In genomic region chr20:13683833-13684232, GRCh38 we compare ENCODE assay signal across 20 cellular contexts. TPM values are rescaled to one million over a fixed set of nuclear protein-coding genes. Genes with fewer than 3 reads are reported as not detected.
DNase-seq lines count a peak whose midpoint lies in the region; ATAC-seq, FAIRE-seq and TF ChIP-seq lines count a peak whose summit lies in the region.
"Had no signal": no experiment of that assay in that cellular context is flagged by ENCODE, and none has a peak within 500 bp of the region (broad histone marks: within the 10 kb centered on the region; RNA-seq: fewer than 3 reads in every experiment).

No MANE protein-coding gene starts in this region.

- 33% methylated on average over 1 of the region's 1 CpG for WGBS in GM12878 (ENCODE audit: insufficient coverage, insufficient replicate concordance, low lambda C conversion rate, missing lambda C conversion rate)

- TF ChIP-seq CTCF in GM12878 (IDR thresholded peaks at IDR 0.05 in 2 of 3, conservative IDR thresholded peaks at IDR 0.05 in 1 of 3; ENCODE audit: control insufficient read depth in 2 of 3, extremely low read depth in 1 of 3, insufficient read depth in 1 of 3, low read depth in 3 of 3, low read length in 3 of 3): no peak
- TF ChIP-seq CTCF in GM20000 (IDR thresholded peaks at IDR 0.05; ENCODE audit: extremely low read depth, missing control alignments): no peak
- no peak for TF ChIP-seq CTCF in PC-3 (conservative IDR thresholded peaks at IDR 0.05; ENCODE audit: low read depth, low read length)

- TF ChIP-seq POLR2A in GM12878 (IDR thresholded peaks at IDR 0.05; ENCODE audit: low read depth, low read length): no peak

- H3K36me3 ChIP-seq in GM12878 (ENCODE audit: control insufficient read depth in 2 of 2, insufficient read depth in 2 of 2, low read length in 1 of 2): no peaks in the 10 kb centered on the region
- no peaks in the 10 kb centered on the region for H3K36me3 ChIP-seq in PC-3 (ENCODE audit: low read depth, low read length)
- H3K36me3 ChIP-seq: BE2C had no signal

- H3K9me3 ChIP-seq in GM12878 (replicated peaks; ENCODE audit: control insufficient read depth, insufficient read depth, low read length) (no peaks in the 10 kb centered on the region; the same call in 2 of the 3 replicates), PC-3 (ENCODE audit: low read length) (no peaks in the 10 kb centered on the region)
- H3K9me3 ChIP-seq: BE2C had no signal

- SMC1A ChIA-PET in GM12878 (lab: Charles Lee; ENCODE audit: uncharacterized antibody, unreplicated experiment): interaction anchor here (1.3 to 1.9 kb wide), 2 partner anchors 8 to 59 kb away, joined by 3 to 6 read pairs; no protein-coding TSS in a partner anchor

- H3K27me3 ChIP-seq in GM12878 (replicated peaks in 1 of 2; ENCODE audit: control insufficient read depth in 2 of 2, insufficient read depth in 2 of 2, low read length in 1 of 2) (no peaks in the 10 kb centered on the region), PC-3 (ENCODE audit: low read length) (peaks cover 18% of the 10 kb centered on the region)
- H3K27me3 ChIP-seq: BE2C had no signal

- H3K9ac ChIP-seq in GM12878 (ENCODE audit: control insufficient read depth, insufficient read depth, low read length): no peak overlapping the region
- H3K9ac ChIP-seq in PC-3 (ENCODE audit: low read length): no peak overlapping the region

- intact Hi-C loops in GM12878 (cut with micrococcal nuclease; ENCODE audit: unreplicated experiment) (no loop called here), PC-3 (cut with micrococcal nuclease) (no loop called here)

- RAD21 ChIA-PET in GM12878 (lab: Charles Lee; ENCODE audit: unreplicated experiment): no interaction called here

- in situ Hi-C loops in GM12878 (cut with MboI): no loop called here

- no TSS peak for BruUV-seq in GM12878 (replicated peaks; lab: Mats Ljungman, UMichigan)
- no TSS peak for BruUV-seq in PC-3 (replicated peaks; lab: Mats Ljungman, UMichigan)

- no peak overlapping the region for H3K27ac ChIP-seq in GM12878 (ENCODE audit: control insufficient read depth, insufficient read depth)
- H3K27ac ChIP-seq in PC-3 (ENCODE audit: low read length): no peak overlapping the region

- POLR2A ChIA-PET in GM12878 (lab: Charles Lee) (no interaction called here), PC-3 (lab: Charles Lee; ENCODE audit: unreplicated experiment) (no interaction called here)

- no peak for TF ChIP-seq RAD21 in GM12878 (IDR thresholded peaks at IDR 0.05; ENCODE audit: insufficient read depth, low read depth, low read length)

- H3K79me2 ChIP-seq in GM12878 (ENCODE audit: control insufficient read depth, insufficient read depth, low read length) (no peaks in the 10 kb centered on the region), PC-3 (ENCODE audit: low read length) (no peaks in the 10 kb centered on the region)

- TF ChIP-seq EP300 in GM12878 (IDR thresholded peaks at IDR 0.05; ENCODE audit: borderline replicate concordance in 1 of 2, control insufficient read depth in 1 of 2, low read depth in 2 of 2, low read length in 2 of 2): no peak

- H3K9me2 ChIP-seq in PC-3 (replicated peaks; ENCODE audit: low read length): no peaks in the 10 kb centered on the region

- H3F3A ChIP-seq in PC-3 (ENCODE audit: low read length, unreplicated experiment): no peaks in the 10 kb centered on the region

- H3K4me1 ChIP-seq in GM12878 (ENCODE audit: control insufficient read depth, insufficient read depth, low read length) (peaks cover 11% of the 10 kb centered on the region), PC-3 (ENCODE audit: insufficient read depth, low read length) (no peaks in the 10 kb centered on the region; the same call in 1 of the 2 replicates)
- H3K4me1 ChIP-seq: BE2C had no signal

- no peak overlapping the region for H2AFZ ChIP-seq in GM12878 (ENCODE audit: control insufficient read depth, low read depth, low read length)
- no peak overlapping the region for H2AFZ ChIP-seq in PC-3 (ENCODE audit: low read length)

- ATAC-seq in GM12878: no peak
- no peak for ATAC-seq in HG02759 (IDR thresholded peaks at IDR 0.05; ENCODE audit: unreplicated experiment)
- no peak for ATAC-seq in PC-3

- CTCF ChIA-PET in GM12878 (lab: Yijun Ruan, JAX) (interaction anchor here (1.2 to 2.2 kb wide), 5 partner anchors 9 to 567 kb away, joined by 3 to 6 read pairs (median 4); no protein-coding TSS in a partner anchor), PC-3 (lab: Charles Lee) (no interaction called here)

- peak overlapping the region; percentile 81; the same call in 1 of the 2 replicates for H3K4me2 ChIP-seq in GM12878 (ENCODE audit: control insufficient read depth, insufficient read depth)
- H3K4me2 ChIP-seq in PC-3 (ENCODE audit: low read length): no peak overlapping the region

- DNase-seq in NCI-H2171 treated with DMSO at 0.1 percent for 48 hours (lab: John Stamatoyannopoulos, UW): peak; percentile 13
- no peak for DNase-seq in NCI-H2171 (lab: John Stamatoyannopoulos, UW)
- DNase-seq in HuH-7 (ENCODE audit: low spot score): peak; percentile 17
- no peak for DNase-seq in GM12878 (ENCODE audit: low read depth, low spot score)
- DNase-seq in GM20000 (ENCODE audit: low spot score): no peak
- DNase-seq in PC-3: no peak
- DNase-seq in LoVo (ENCODE audit: low spot score): no peak
- DNase-seq: 8988T; BE2C; Calu3; CD4-positive, alpha-beta memory T cell; GOT3; NCI-H1105 treated with DMSO at 0.1 percent for 48 hours; NCI-H1694 treated with DMSO at 0.1 percent for 48 hours; NCI-H2227 treated with DMSO at 0.1 percent for 48 hours; NCI-H524 treated with DMSO at 0.1 percent for 48 hours; Right ventricle myocardium superior; SW 1271 had no signal

- H4K20me1 ChIP-seq in GM12878 (ENCODE audit: control insufficient read depth, insufficient read depth): no peaks in the 10 kb centered on the region
- no peaks in the 10 kb centered on the region for H4K20me1 ChIP-seq in PC-3 (ENCODE audit: low read length)

- FAIRE-seq in GM12878 (lab: Jason Lieb, UNC): no peak
- FAIRE-seq: RCC 7860 had no signal

- H3K4me3 ChIP-seq in GM12878 (no peak overlapping the region), PC-3 (ENCODE audit: low read length) (no peak overlapping the region)

TF ChIP-seq in GM12878, 131 proteins besides CTCF, POLR2A, EP300 and RAD21:
- no peak for TF ChIP-seq ZSCAN29 (IDR thresholded peaks at IDR 0.05)
- TF ChIP-seq NFIC (IDR thresholded peaks at IDR 0.05; ENCODE audit: low read depth, low read length): no peak
- TF ChIP-seq KLF5 (IDR thresholded peaks at IDR 0.05; ENCODE audit: partially characterized antibody): no peak
- TF ChIP-seq ZBTB4 (CRISPR knock-in tag; IDR thresholded peaks at IDR 0.05): no peak
- no peak for TF ChIP-seq ZNF24 (IDR thresholded peaks at IDR 0.05)
- TF ChIP-seq NRF1 (conservative IDR thresholded peaks at IDR 0.05; ENCODE audit: low read depth, low read length): no peak
- no peak for TF ChIP-seq MXI1 (IDR thresholded peaks at IDR 0.05; ENCODE audit: low read depth, low read length)

RNA-seq across cellular contexts. Expression of gene TASP1, which starts 45.1 kb away (rescaled TPM):
- 40.3 and 46.4 TPM in 2 replicates for total RNA-seq in GM12878 (2013; cell fraction: nucleolus; rRNA removed)
- 9.2 and 10.1 TPM in 2 replicates for total RNA-seq in GM12878 (2014; rRNA removed)
- total RNA-seq in GM12878 (2014; rRNA removed; fragmentation: Illumina TruSeq; extraction: Trizol): 9.6 and 11.4 TPM in 2 replicates
- 10.0 and 10.1 TPM in 2 replicates for total RNA-seq in GM12878 (2021)
- polyA plus RNA-seq in GM12878 (2011; ENCODE audit: low read depth): 3.2 TPM
- 10.8 and 14.8 TPM in 2 replicates for polyA plus RNA-seq in GM12878 (2011; rRNA removed)
- polyA plus RNA-seq in GM12878 (2011; cell fraction: cytosol; rRNA removed): 4.8 TPM in 2 replicates
- polyA plus RNA-seq in GM12878 (2011; cell fraction: nucleus; rRNA removed): 11.7 and 14.9 TPM in 2 replicates
- polyA plus RNA-seq in GM12878 (2012): 5.0 and 5.7 TPM in 2 replicates
- 7.4 and 7.9 TPM in 2 replicates for polyA plus RNA-seq in GM12878 (2014; fragmentation: Illumina TruSeq; extraction: Trizol)
- polyA plus RNA-seq in GM12878 (2014; fragmentation: Nextera tagmentation; extraction: Ambion mirVana): 10 to 100 TPM; 12.3 to 17.8 TPM
- polyA plus RNA-seq in GM12878 (2014; rRNA removed): 7.6 and 7.7 TPM in 2 replicates
- 10 to 100 TPM; 14.8 to 15.7 TPM for polyA plus RNA-seq in GM12878 (2016; fragmentation: Nextera tagmentation; extraction: Ambion mirVana)
- polyA minus RNA-seq in GM12878 (2011; rRNA and poly(A)+ RNA removed): 19.3 and 20.9 TPM in 2 replicates
- 5.7 and 7.0 TPM in 2 replicates for polyA minus RNA-seq in GM12878 (2011; cell fraction: cytosol; rRNA and poly(A)+ RNA removed)
- polyA minus RNA-seq in GM12878 (2011; cell fraction: nucleus; rRNA and poly(A)+ RNA removed): 23.8 and 27.9 TPM in 2 replicates
- total RNA-seq in PC-3 (2014; rRNA removed): 10.7 and 13.9 TPM in 2 replicates

Comparison
In these comparisons a context has a peak if more than half of its experiments do, and no peak if none do; other contexts are left out.
1. DNase-seq: peak in NCI-H2171 treated with DMSO at 0.1 percent for 48 hours (single experiment) and HuH-7 (single experiment); none in NCI-H2171 (single experiment), GM12878 (single experiment), GM20000 (single experiment), PC-3 (single experiment) and LoVo (single experiment).